8 cellular contexts compared by ENCODE assay signal in genomic region chr2:38602732-38603401, GRCh38. TPM values are rescaled to one million over a fixed set of nuclear protein-coding genes. Genes with fewer than 3 reads are reported as not detected.
DNase-seq lines count a peak whose midpoint lies in the region; ATAC-seq, FAIRE-seq and TF ChIP-seq lines count a peak whose summit lies in the region.

Gene HNRNPLL (minus strand): TSS chr2:38602928. CDS start chr2:38602626, 302 bp downstream.

- intact Hi-C loops in ascending aorta (cut with DNase I) (loop anchor here (1.0 to 5.0 kb wide), 4 partner anchors 63 to 226 kb away; partner anchors contain the start of genes ATL2, GALM and SRSF7), psoas muscle (cut with DNase I) (loop anchor here (1.0 to 5.0 kb wide), 3 partner anchors 64 to 148 kb away; partner anchors contain the start of genes GALM (in 2 of the 2) and SRSF7 (in 1 of the 2))

- TF ChIP-seq CTCF in ascending aorta (IDR thresholded peaks at IDR 0.05) (no peak), right atrium auricular region (IDR thresholded peaks at IDR 0.05) (no peak), psoas muscle (IDR thresholded peaks at IDR 0.05) (no peak)

- ATAC-seq in HG02885 (IDR thresholded peaks at IDR 0.05; ENCODE audit: poor library complexity, unreplicated experiment): peak; percentile 77
- ATAC-seq in psoas muscle: peak; percentile 93 to 96 (median 94)

- H3K27me3 ChIP-seq in ascending aorta (no peaks in the 10 kb centered on the region), right atrium auricular region (no peaks in the 10 kb centered on the region), psoas muscle (ENCODE audit: insufficient read depth in 3 of 3, low read length in 2 of 3) (no peaks in the 10 kb centered on the region)

- H3K9me3 ChIP-seq in ascending aorta: no peaks in the 10 kb centered on the region
- no peaks in the 10 kb centered on the region for H3K9me3 ChIP-seq in right atrium auricular region
- no peaks in the 10 kb centered on the region for H3K9me3 ChIP-seq in psoas muscle

- H3K4me1 ChIP-seq in ascending aorta: peaks cover 4 to 29% of the 10 kb centered on the region in 2 donors
- peaks cover 0 to 36% of the 10 kb centered on the region in 2 donors for H3K4me1 ChIP-seq in right atrium auricular region
- H3K4me1 ChIP-seq in psoas muscle: peaks cover 38% of the 10 kb centered on the region
- peaks cover 4% of the 10 kb centered on the region for H3K4me1 ChIP-seq in urinary bladder (ENCODE audit: insufficient read depth)

- DNase-seq in GM12892 (ENCODE audit: insufficient read length) (peak; percentile 87), NCI-H187 treated with DMSO at 0.1 percent for 48 hours (lab: John Stamatoyannopoulos, UW) (peak; percentile 80), T-helper 22 cell (ENCODE audit: low read depth) (peak; percentile 90), ascending aorta (ENCODE audit: low spot score in 2 of 2) (peak; percentile 91 to 98), right atrium auricular region (ENCODE audit: low spot score) (peak; percentile 98), psoas muscle (peak; percentile 99)

- WGBS in psoas muscle, 3 donors: 0 to 1% (median 0%) methylated on average over 44 to 75 of the region's 75 CpGs
- WGBS in urinary bladder: under 1% methylated on average over 75 of the region's 75 CpGs

- no peaks in the 10 kb centered on the region for H3K36me3 ChIP-seq in ascending aorta
- H3K36me3 ChIP-seq in right atrium auricular region: no peaks in the 10 kb centered on the region
- H3K36me3 ChIP-seq in psoas muscle (ENCODE audit: insufficient read depth in 1 of 2, low read depth in 1 of 2): no peaks in the 10 kb centered on the region
- no peaks in the 10 kb centered on the region for H3K36me3 ChIP-seq in urinary bladder (ENCODE audit: insufficient read depth)

- peak within 1 kb of the TSS; percentile 90 to 91 for H3K4me3 ChIP-seq in ascending aorta
- H3K4me3 ChIP-seq in right atrium auricular region: peak within 1 kb of the TSS; percentile 84 to 89
- peak within 1 kb of the TSS; percentile 80 for H3K4me3 ChIP-seq in psoas muscle
- peak within 1 kb of the TSS; percentile 95 for H3K4me3 ChIP-seq in urinary bladder (ENCODE audit: low read depth, low read length)

- peak within 1 kb of the TSS; percentile 96 to 99 for H3K27ac ChIP-seq in ascending aorta
- H3K27ac ChIP-seq in right atrium auricular region: peak within 1 kb of the TSS; percentile 97 to 99
- peak within 1 kb of the TSS; percentile 97 for H3K27ac ChIP-seq in psoas muscle
- peak within 1 kb of the TSS; percentile 98 for H3K27ac ChIP-seq in urinary bladder (ENCODE audit: low read depth)

- peak; percentile 58; the same call in 1 of the 2 replicates for TF ChIP-seq POLR2A in GM12892 (IDR thresholded peaks at IDR 0.05; ENCODE audit: low read depth, low read length)

- FAIRE-seq in GM12892 (lab: Jason Lieb, UNC): peak; percentile 93

RNA-seq across cellular contexts. Expression of gene HNRNPLL, which starts in this region (rescaled TPM):
- 24.0 TPM for polyA plus RNA-seq in GM12892 (2012; ENCODE audit: missing spikeins)
- total RNA-seq in ascending aorta (10.6 TPM), right atrium auricular region (10 to 100 TPM; 17.8 to 19.1 TPM), psoas muscle (10 to 100 TPM; 17.8 to 22.4 (median 19.6) TPM), urinary bladder (106 TPM)
- polyA plus RNA-seq in psoas muscle (10 to 100 TPM in 1 of 3 donors, 1 to 10 TPM in 2; 6.4 to 14.6 (median 6.7) TPM), urinary bladder (28.4 TPM)

Comparison
In these comparisons a context has a peak if more than half of its experiments do, and no peak if none do; other contexts are left out.
1. Peak in every context shown above with its lines: DNase-seq, ATAC-seq, H3K4me3 ChIP-seq and H3K27ac ChIP-seq.